1 cellular context compared by ENCODE assay signal in the genomic region with DNA sequence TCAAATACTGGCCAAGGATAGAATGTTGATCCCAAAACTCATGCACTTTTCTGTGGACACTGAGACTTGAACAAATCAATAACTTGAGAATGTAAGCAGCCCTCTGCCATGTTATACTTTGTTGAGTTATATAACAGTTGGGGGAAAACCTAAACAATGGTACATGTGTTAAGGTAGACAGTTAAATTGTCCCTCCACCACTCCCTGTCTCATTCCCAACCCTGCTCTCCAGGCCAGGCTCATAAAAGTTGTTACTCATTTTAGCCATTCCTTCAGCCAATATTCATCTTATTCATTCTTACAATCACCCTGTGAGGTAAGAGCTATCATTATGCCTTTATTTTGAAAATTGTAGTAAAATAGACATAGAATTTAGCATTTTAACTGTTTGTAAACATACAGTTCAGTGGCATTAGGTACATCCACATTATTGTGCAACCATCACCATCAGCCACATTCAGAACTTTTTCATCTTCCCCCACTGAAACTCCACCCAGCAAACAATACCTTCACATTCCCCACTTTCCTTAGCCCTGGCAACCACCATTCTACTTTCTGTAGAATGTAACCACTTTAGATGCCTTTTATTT.
TF ChIP-seq lines count a peak whose summit lies in the region.

No MANE protein-coding gene starts in this region.

TF ChIP-seq in HepG2, 621 proteins besides CTCF, POLR2A, EP300 and RAD21 (continued from another document):
- TF ChIP-seq, protein P1, sequence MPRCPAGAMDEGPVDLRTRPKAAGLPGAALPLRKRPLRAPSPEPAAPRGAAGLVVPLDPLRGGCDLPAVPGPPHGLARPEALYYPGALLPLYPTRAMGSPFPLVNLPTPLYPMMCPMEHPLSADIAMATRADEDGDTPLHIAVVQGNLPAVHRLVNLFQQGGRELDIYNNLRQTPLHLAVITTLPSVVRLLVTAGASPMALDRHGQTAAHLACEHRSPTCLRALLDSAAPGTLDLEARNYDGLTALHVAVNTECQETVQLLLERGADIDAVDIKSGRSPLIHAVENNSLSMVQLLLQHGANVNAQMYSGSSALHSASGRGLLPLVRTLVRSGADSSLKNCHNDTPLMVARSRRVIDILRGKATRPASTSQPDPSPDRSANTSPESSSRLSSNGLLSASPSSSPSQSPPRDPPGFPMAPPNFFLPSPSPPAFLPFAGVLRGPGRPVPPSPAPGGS (CRISPR knock-in tag; IDR thresholded peaks at IDR 0.05): no peak
